ENCODE assay signal across 9 cellular contexts in the genomic region with DNA sequence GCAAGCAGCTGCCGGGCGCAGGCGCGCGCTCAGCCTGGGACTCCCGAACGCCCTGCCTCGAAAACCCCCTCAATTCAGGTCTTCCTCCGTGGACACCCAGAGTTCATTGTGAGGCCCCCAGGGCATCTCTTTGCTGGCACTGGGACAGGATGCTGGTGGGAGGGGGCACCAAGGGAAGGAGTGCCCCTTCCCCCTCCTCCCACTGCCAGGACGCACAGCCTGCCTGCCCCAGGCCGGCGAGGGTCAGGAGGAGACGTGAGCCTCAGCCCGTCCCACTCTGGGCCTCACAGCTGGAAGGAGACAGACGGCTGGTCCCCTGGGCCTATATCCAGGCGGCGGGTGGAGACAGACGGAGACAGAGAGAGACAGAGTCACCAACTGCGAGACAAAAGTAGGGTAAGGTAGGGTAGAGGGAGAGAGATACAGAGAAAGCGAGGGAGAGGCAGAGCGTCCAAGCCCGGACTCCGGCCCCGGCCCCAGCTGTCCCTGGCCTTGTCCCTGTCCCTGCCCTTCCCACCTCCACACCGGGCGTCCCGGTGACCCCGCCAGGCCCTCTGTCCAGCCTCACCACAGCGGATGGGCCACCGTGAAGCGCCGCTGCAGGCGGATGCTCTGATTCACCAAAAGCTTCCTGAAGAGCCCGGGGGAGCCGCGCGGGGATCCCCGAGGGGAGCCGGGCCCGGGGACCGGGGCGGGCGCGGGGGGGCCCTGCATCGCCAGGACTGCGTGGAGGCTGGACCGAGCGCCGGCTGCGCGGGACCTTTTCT. TPM values are rescaled to one million over a fixed set of nuclear protein-coding genes. Genes with fewer than 3 reads are reported as not detected.
DNase-seq lines count a peak whose midpoint lies in the region; ATAC-seq and TF ChIP-seq lines count a peak whose summit lies in the region.
"Had no signal": no experiment of that assay in that cellular context is flagged by ENCODE, and none has a peak within 500 bp of the region (broad histone marks: within the 10 kb centered on the region; RNA-seq: fewer than 3 reads in every experiment).

A gene (minus strand): TSS at position 737 of the 767 bp plus-strand sequence. CDS start 23 bp downstream, at position 714.

- no peak within 1 kb of the TSS; the same call in 1 of the 2 replicates for H3K14ac ChIP-seq in H9 (ENCODE audit: insufficient read depth, low read length)

- H3K4me1 ChIP-seq in ACC112 (ENCODE audit: control insufficient read depth, insufficient read depth, low read length, unreplicated experiment): no peaks in the 10 kb centered on the region
- H3K4me1 ChIP-seq in H9 (ENCODE audit: insufficient read depth, low read length): no peaks in the 10 kb centered on the region
- peaks cover 4 to 11% of the 10 kb centered on the region in 2 donors for H3K4me1 ChIP-seq in mucosa of rectum (ENCODE audit: control insufficient read depth in 2 of 2, insufficient read depth in 2 of 2, low read length in 2 of 2)

- no peaks in the 10 kb centered on the region for H4K20me1 ChIP-seq in H9 (ENCODE audit: control insufficient read depth, insufficient read depth, insufficient read length)

- H4K8ac ChIP-seq in H9 (replicated peaks; ENCODE audit: insufficient read length, low read depth, low read length): no peak within 1 kb of the TSS

- WGBS in H9 (ENCODE audit: extremely low coverage, insufficient read length, low lambda C conversion rate): no CpG with 5 or more reads among the region's 51 CpGs

- H3K27me3 ChIP-seq in ACC112 (ENCODE audit: insufficient read depth, low read length) (peaks cover 5% of the 10 kb centered on the region; the same call in 1 of the 2 replicates), H9 (ENCODE audit: insufficient read depth, low read length) (peaks cover 2% of the 10 kb centered on the region; the same call in 1 of the 2 replicates), mucosa of rectum (ENCODE audit: control insufficient read depth in 2 of 2, insufficient read depth in 2 of 2, low read length in 2 of 2) (peaks cover 14 to 29% of the 10 kb centered on the region in 2 donors)

- H3K4me3 Mint-ChIP-seq in H9: peak within 1 kb of the TSS; percentile 78 to 97
- peak within 1 kb of the TSS; percentile 79 for H3K4me3 Mint-ChIP-seq in central memory CD8-positive, alpha-beta T cell

- H3K4me2 ChIP-seq in H9 (ENCODE audit: insufficient read depth, insufficient read length, low read length): peak within 1 kb of the TSS; percentile 60

- no peak within 1 kb of the TSS for H2BK15ac ChIP-seq in H9 (ENCODE audit: low read depth, low read length)

- no peak within 1 kb of the TSS for H3K23ac ChIP-seq in H9 (ENCODE audit: insufficient read length, low read depth, low read length)

- peak; percentile 55 for DNase-seq in H9
- no peak for DNase-seq in central memory CD8-positive, alpha-beta T cell (ENCODE audit: low spot score in 2 of 2)
- DNase-seq in mucosa of gallbladder (ENCODE audit: low spot score): no peak
- DNase-seq in C1 segment of cervical spinal cord (lab: John Stamatoyannopoulos, UW): no peak
- no peak for DNase-seq in cerebellar nuclear complex (lab: John Stamatoyannopoulos, UW)
- DNase-seq: DMS79 treated with DMSO at 0.1 percent for 48 hours had no signal

- no peak within 1 kb of the TSS for H3K56ac ChIP-seq in H9 (ENCODE audit: insufficient read length, low read depth, low read length)

- H3K27ac ChIP-seq in ACC112 (ENCODE audit: low read depth, low read length) (no peak within 1 kb of the TSS), H9 (ENCODE audit: insufficient read length, low read depth, low read length) (no peak within 1 kb of the TSS), mucosa of rectum (ENCODE audit: low read depth in 2 of 2, low read length in 2 of 2) (peak within 1 kb of the TSS; percentile 9 to 15)

- no peak within 1 kb of the TSS for H2BK5ac ChIP-seq in H9 (ENCODE audit: insufficient read length, low read length)

- no peak within 1 kb of the TSS for H4K91ac ChIP-seq in H9 (ENCODE audit: insufficient read length, low read depth, low read length)

- H3K36me3 ChIP-seq in ACC112 (ENCODE audit: insufficient read depth, low read length): no peaks in the 10 kb centered on the region
- H3K36me3 ChIP-seq in mucosa of rectum (ENCODE audit: control insufficient read depth in 2 of 2, insufficient read depth in 2 of 2, low read length in 2 of 2): no peaks in the 10 kb centered on the region

- H3K27ac Mint-ChIP-seq in H9: peak within 1 kb of the TSS in 1 of 3 experiments; percentile 63; a peak in 1 of 7 replicates
- H3K27ac Mint-ChIP-seq in central memory CD8-positive, alpha-beta T cell (ENCODE audit: low read depth): no peak within 1 kb of the TSS

- H3K18ac ChIP-seq in H9 (ENCODE audit: insufficient read length, low read depth, low read length): no peak within 1 kb of the TSS

- H3K9me3 ChIP-seq in H9 (ENCODE audit: control insufficient read depth, low read depth, low read length): no peaks in the 10 kb centered on the region
- H3K9me3 ChIP-seq in mucosa of rectum (ENCODE audit: control insufficient read depth in 2 of 2, low read length in 2 of 2): no peaks in the 10 kb centered on the region

- H3K4me1 Mint-ChIP-seq in H9: peaks cover 29 to 40% of the 10 kb centered on the region in 2 experiments
- H3K4me1 Mint-ChIP-seq in central memory CD8-positive, alpha-beta T cell: peaks cover 19% of the 10 kb centered on the region

- no peaks in the 10 kb centered on the region; a peak in 1 of 7 replicates for H3K36me3 Mint-ChIP-seq in H9 (ENCODE audit: insufficient read depth in 1 of 3, low read depth in 3 of 3)
- H3K36me3 Mint-ChIP-seq in central memory CD8-positive, alpha-beta T cell (ENCODE audit: insufficient read depth): peaks cover 4% of the 10 kb centered on the region

- H2BK12ac ChIP-seq in H9 (ENCODE audit: insufficient read length, low read depth, low read length): no peak within 1 kb of the TSS

- H3K9me3 Mint-ChIP-seq in H9: peaks cover 0 to 2% of the 10 kb centered on the region in 2 experiments; a peak in 2 of 5 replicates
- H3K9me3 Mint-ChIP-seq in central memory CD8-positive, alpha-beta T cell: no peaks in the 10 kb centered on the region

- H3T11ph ChIP-seq in H9 (ENCODE audit: low read length): no peak within 1 kb of the TSS

- no peaks in the 10 kb centered on the region for H3K79me1 ChIP-seq in H9 (ENCODE audit: insufficient read depth, low read depth, low read length, poor library complexity, severe bottlenecking)

- no peak within 1 kb of the TSS for H2BK120ac ChIP-seq in H9 (ENCODE audit: low read depth, low read length, poor library complexity, severe bottlenecking)

- H3K4ac ChIP-seq in H9 (ENCODE audit: low read depth, low read length): no peak within 1 kb of the TSS

- peaks cover 4% of the 10 kb centered on the region for H3K23me2 ChIP-seq in H9 (ENCODE audit: insufficient read length, low read depth, low read length, poor library complexity, severe bottlenecking)

- no peak for TF ChIP-seq CTCF in H9 (conservative IDR thresholded peaks at IDR 0.05)

- ATAC-seq in central memory CD8-positive, alpha-beta T cell (replicated peaks; ENCODE audit: extremely low read depth, poor library complexity, severe bottlenecking): no peak
- ATAC-seq in GM18870 (IDR thresholded peaks at IDR 0.05; ENCODE audit: unreplicated experiment): no peak

- no peak within 1 kb of the TSS for H3K9ac ChIP-seq in H9 (ENCODE audit: extremely low read depth, insufficient read length, low read length)
- peak within 1 kb of the TSS in 1 of 2 donors; percentile 26 for H3K9ac ChIP-seq in mucosa of rectum (ENCODE audit: low read depth in 1 of 2, low read length in 2 of 2)

- H3K4me3 ChIP-seq in ACC112 (ENCODE audit: low read depth, low read length): peak within 1 kb of the TSS; percentile 61
- no peak within 1 kb of the TSS for H3K4me3 ChIP-seq in mucosa of rectum (ENCODE audit: low read length in 2 of 2)

- H3K79me2 ChIP-seq in ACC112 (ENCODE audit: control insufficient read depth, insufficient read depth, low read length, unreplicated experiment): no peaks in the 10 kb centered on the region
- no peaks in the 10 kb centered on the region for H3K79me2 ChIP-seq in H9 (ENCODE audit: insufficient read depth, low read length)

- H2BK20ac ChIP-seq in H9 (ENCODE audit: low read depth, low read length, poor library complexity, severe bottlenecking): no peak within 1 kb of the TSS

- no peak within 1 kb of the TSS for H2AK5ac ChIP-seq in H9 (ENCODE audit: insufficient read length, low read length)

- peaks cover 34% of the 10 kb centered on the region for H3K27me3 Mint-ChIP-seq in H9 (ENCODE audit: low read depth)
- H3K27me3 Mint-ChIP-seq in central memory CD8-positive, alpha-beta T cell: peaks cover 89% of the 10 kb centered on the region

- no peak within 1 kb of the TSS for H4K5ac ChIP-seq in H9 (ENCODE audit: insufficient read length, low read depth, low read length)

- H2AFZ ChIP-seq in ACC112 (ENCODE audit: low read length, unreplicated experiment) (peak within 1 kb of the TSS; percentile 12), H9 (ENCODE audit: low read length) (no peak within 1 kb of the TSS)

RNA-seq across cellular contexts. Expression of the gene that starts here (rescaled TPM):
- 1.4 and 1.8 TPM in 2 replicates for total RNA-seq in H9 (2021)
- 2.1 TPM for total RNA-seq in mucosa of gallbladder

Comparison
In these comparisons a context has a peak if more than half of its experiments do, and no peak if none do; other contexts are left out.
1. H3K27ac ChIP-seq: peak in mucosa of rectum (2 of 2); none in ACC112 (single experiment) and H9 (single experiment).